In genomic region chr14:95294834-95295599, GRCh38 we compare ENCODE assay signal across 10 cellular contexts. TPM values are rescaled to one million over a fixed set of nuclear protein-coding genes. Genes with fewer than 3 reads are reported as not detected.
DNase-seq lines count a peak whose midpoint lies in the region; ATAC-seq, FAIRE-seq and TF ChIP-seq lines count a peak whose summit lies in the region.
"Had no signal": no experiment of that assay in that cellular context is flagged by ENCODE, and none has a peak within 500 bp of the region (broad histone marks: within the 10 kb centered on the region; RNA-seq: fewer than 3 reads in every experiment).

No MANE protein-coding gene starts in this region.

- no peak for TF ChIP-seq EP300 in HepG2 (IDR thresholded peaks at IDR 0.05; ENCODE audit: low read depth in 2 of 2, low read length in 2 of 2)
- no peak for TF ChIP-seq EP300 in HepG2 (CRISPR knock-in tag; IDR thresholded peaks at IDR 0.05; ENCODE audit: borderline replicate concordance)

- H3K36me3 Mint-ChIP-seq in osteocyte (ENCODE audit: unreplicated experiment), result no peaks in the 10 kb centered on the region

- TF ChIP-seq CTCF in AG10803 (conservative IDR thresholded peaks at IDR 0.05; ENCODE audit: low read length), result no peak
- TF ChIP-seq CTCF in brain microvascular endothelial cell (IDR thresholded peaks at IDR 0.05; ENCODE audit: low read depth, low read length, missing control alignments), result no peak
- no peak for TF ChIP-seq CTCF in HepG2 (CRISPR knock-in tag; IDR thresholded peaks at IDR 0.05)
- TF ChIP-seq CTCF in osteocyte (IDR thresholded peaks at IDR 0.05), result no peak
- TF ChIP-seq CTCF in spleen (IDR thresholded peaks at IDR 0.05 in 8 of 11, conservative IDR thresholded peaks at IDR 0.05 in 3 of 11), result no peak

- peaks cover 10% of the 10 kb centered on the region for H3K79me2 ChIP-seq in HepG2 (ENCODE audit: insufficient read depth, low read length)

- peaks cover 2% of the 10 kb centered on the region for H3K27me3 Mint-ChIP-seq in osteocyte (ENCODE audit: unreplicated experiment)

- H3K4me1 ChIP-seq in HepG2 (ENCODE audit: insufficient read depth, low read length) (peaks cover 77% of the 10 kb centered on the region), spleen (peaks cover 0 to 32% (median 15%) of the 10 kb centered on the region in 6 donors)

- H3K4me2 ChIP-seq in HepG2 (ENCODE audit: low read depth, low read length), result peak overlapping the region; percentile 80

- no peak for TF ChIP-seq RAD21 in HepG2 (CRISPR knock-in tag; IDR thresholded peaks at IDR 0.05)

- ATAC-seq in HepG2 (peak; percentile 67), left ventricle myocardium superior (no peak)

- H3K9me3 Mint-ChIP-seq in osteocyte (ENCODE audit: unreplicated experiment), result peaks cover 11% of the 10 kb centered on the region

- peak overlapping the region; percentile 52 for H3K9ac ChIP-seq in HepG2 (ENCODE audit: insufficient read depth, low read depth, low read length)

- POLR2A ChIA-PET in HepG2 (lab: Yijun Ruan, JAX), result interaction anchor here (0.9 to 1.3 kb wide), 5 partner anchors 20 to 137 kb away, joined by 3 to 6 read pairs (median 3); no protein-coding TSS in a partner anchor

- CTCF ChIA-PET in HepG2 (lab: Yijun Ruan, JAX; ENCODE audit: low intra/inter-chr PET ratio, low total read pairs), result no interaction called here

- no TSS peak for BruUV-seq in HepG2 (replicated peaks; lab: Mats Ljungman, UMichigan)

- peaks cover 17% of the 10 kb centered on the region for H3K4me1 Mint-ChIP-seq in osteocyte (ENCODE audit: unreplicated experiment)

- no peaks in the 10 kb centered on the region for H3K27me3 ChIP-seq in MG63
- no peaks in the 10 kb centered on the region for H3K27me3 ChIP-seq in brain microvascular endothelial cell (replicated peaks)
- no peaks in the 10 kb centered on the region for H3K27me3 ChIP-seq in HepG2 (ENCODE audit: control insufficient read depth in 1 of 2, insufficient read depth in 2 of 2, low read length in 2 of 2)
- H3K27me3 ChIP-seq in spleen (replicated peaks in 1 of 7), result peaks cover 0 to 20% (median 0%) of the 10 kb centered on the region in 7 donors

- no peak for FAIRE-seq in HepG2 (lab: Jason Lieb, UNC)
- FAIRE-seq: frontal cortex had no signal

- H4K20me1 ChIP-seq in HepG2 (ENCODE audit: insufficient read depth, low read length), result no peaks in the 10 kb centered on the region

- no peak overlapping the region for H2AFZ ChIP-seq in HepG2 (ENCODE audit: low read length)

- in situ Hi-C loops in brain microvascular endothelial cell (cut with HindIII; ENCODE audit: low pct_ligation_motif_present, low sequenced_read_pairs), result no loop called here
- in situ Hi-C loops in HepG2 (cut with HindIII; ENCODE audit: extremely low pct_ligation_motif_present, low pct_unique_long_range_greater_than_20kb), result no loop called here

- H3K4me3 Mint-ChIP-seq in osteocyte (ENCODE audit: unreplicated experiment), result no peak overlapping the region
- H3K4me3 Mint-ChIP-seq: brain had no signal

- no peak overlapping the region for H3K27ac Mint-ChIP-seq in osteocyte (ENCODE audit: unreplicated experiment)

- H3K4me3 ChIP-seq in AG10803 (ENCODE audit: low read length) (no peak overlapping the region), MG63 (no peak overlapping the region), brain microvascular endothelial cell (ENCODE audit: low read depth, low read length) (no peak overlapping the region), HepG2 (replicated peaks in 1 of 3; ENCODE audit: insufficient read depth in 1 of 3, low read depth in 2 of 3, low read length in 3 of 3) (peak overlapping the region in 2 of 3 experiments; percentile 2 to 55; a peak in 2 of 6 replicates), spleen (no peak overlapping the region)

- peak; percentile 17 for DNase-seq in AG10803 (ENCODE audit: low read depth)
- peak; percentile 59 for DNase-seq in MG63
- peak; percentile 32 for DNase-seq in brain microvascular endothelial cell
- DNase-seq in HepG2 (ENCODE audit: low spot score), result peak; percentile 39
- DNase-seq in osteocyte (ENCODE audit: extremely low spot score, unreplicated experiment), result no peak
- DNase-seq in OCI-M2 (lab: John Stamatoyannopoulos, UW; ENCODE audit: unreplicated experiment), result no peak
- no peak for DNase-seq in spleen
- no peak for DNase-seq in left ventricle myocardium superior

- H3K9me3 ChIP-seq in MG63 (no peaks in the 10 kb centered on the region), HepG2 (ENCODE audit: low read length) (no peaks in the 10 kb centered on the region), spleen (peaks cover 0 to 10% (median 0%) of the 10 kb centered on the region in 8 donors)

- intact Hi-C loops in HepG2 (cut with micrococcal nuclease; ENCODE audit: unreplicated experiment) (no loop called here), spleen (cut with DNase I; ENCODE audit: low total_unique reads) (no loop called here), left ventricle myocardium superior (cut with micrococcal nuclease) (no loop called here)

- H3K36me3 ChIP-seq in MG63 (no peaks in the 10 kb centered on the region), brain microvascular endothelial cell (replicated peaks) (no peaks in the 10 kb centered on the region), HepG2 (replicated peaks in 1 of 2; ENCODE audit: control insufficient read depth in 1 of 2, insufficient read depth in 2 of 2, low read length in 2 of 2) (no peaks in the 10 kb centered on the region), spleen (no peaks in the 10 kb centered on the region)

- WGBS in HepG2 (ENCODE audit: low lambda C conversion rate), result 37% methylated on average over 8 of the region's 9 CpGs
- 78 to 89% (median 84%) methylated on average over 9 of the region's 9 CpGs for WGBS in spleen, 5 donors

- H3K27ac ChIP-seq in brain microvascular endothelial cell (no peak overlapping the region), HepG2 (ENCODE audit: extremely low read length, insufficient read depth, low read length) (peak overlapping the region; percentile 73), spleen (no peak overlapping the region)

- TF ChIP-seq POLR2A in HepG2 (IDR thresholded peaks at IDR 0.05; ENCODE audit: insufficient read depth in 1 of 2, low read depth in 2 of 2, low read length in 2 of 2) (no peak), spleen (IDR thresholded peaks at IDR 0.05) (no peak)

TF ChIP-seq in HepG2, 621 proteins besides CTCF, POLR2A, EP300 and RAD21 (continues in another document):
- no peak for TF ChIP-seq NFE2 (CRISPR knock-in tag; IDR thresholded peaks at IDR 0.05)
- TF ChIP-seq MTA1 (CRISPR knock-in tag; IDR thresholded peaks at IDR 0.05; ENCODE audit: borderline replicate concordance), result 0 out of 2 replicates have a peak, but pooled peaks have one; percentile 10
- TF ChIP-seq SNAPC5 (CRISPR knock-in tag; IDR thresholded peaks at IDR 0.05; ENCODE audit: borderline replicate concordance), result no peak
- TF ChIP-seq ZNF296 (CRISPR knock-in tag; conservative IDR thresholded peaks at IDR 0.05), result no peak
- no peak for TF ChIP-seq FOXK2 (IDR thresholded peaks at IDR 0.05)
- TF ChIP-seq SNAI1 (CRISPR knock-in tag; IDR thresholded peaks at IDR 0.05; ENCODE audit: borderline replicate concordance), result 0 out of 2 replicates have a peak, but pooled peaks have one; percentile 58
- 0 out of 2 replicates have a peak, but pooled peaks have one; percentile 5 for TF ChIP-seq ZSCAN5A (CRISPR knock-in tag; IDR thresholded peaks at IDR 0.05; ENCODE audit: borderline replicate concordance)
- no peak for TF ChIP-seq ARNT2 (CRISPR knock-in tag; IDR thresholded peaks at IDR 0.05; ENCODE audit: low read depth)
- no peak for TF ChIP-seq HNRNPK (IDR thresholded peaks at IDR 0.05; ENCODE audit: low read depth, low read length, poor library complexity, severe bottlenecking)
- no peak for TF ChIP-seq SIN3A (IDR thresholded peaks at IDR 0.05; ENCODE audit: borderline replicate concordance, low read depth, low read length)

RNA-seq across cellular contexts. Expression of gene CLMN, which starts 24.7 kb away (rescaled TPM):
- 0.35 and 1.2 TPM in 2 replicates for total RNA-seq in MG63 (2014; rRNA removed; shearing (Covaris generic); ENCODE audit: low replicate concordance)
- 15.1 and 16.2 TPM in 2 replicates for total RNA-seq in HepG2 (2016; rRNA removed; fragmentation: Illumina TruSeq; extraction: Trizol)
- total RNA-seq in HepG2 (2016; cell fraction: cytosol; rRNA removed; fragmentation: Illumina TruSeq; extraction: Trizol; ENCODE audit: low read depth), result 4.4 and 5.9 TPM in 2 replicates
- 13.1 and 14.8 TPM in 2 replicates for total RNA-seq in HepG2 (2016; cell fraction: insoluble cytoplasmic fraction; rRNA removed; fragmentation: Illumina TruSeq; extraction: Trizol)
- 8.6 and 9.0 TPM in 2 replicates for total RNA-seq in HepG2 (2016; cell fraction: membrane; rRNA removed; fragmentation: Illumina TruSeq; extraction: Trizol)
- total RNA-seq in HepG2 (2016; cell fraction: nucleus; rRNA removed; fragmentation: Illumina TruSeq; extraction: Trizol), result 21.4 and 22.0 TPM in 2 replicates
- polyA plus RNA-seq in HepG2 (2011; rRNA removed), result 16.4 and 16.7 TPM in 2 replicates
- 5.7 and 6.9 TPM in 2 replicates for polyA plus RNA-seq in HepG2 (2011; cell fraction: cytosol; rRNA removed)
- 55.9 and 58.4 TPM in 2 replicates for polyA plus RNA-seq in HepG2 (2011; cell fraction: nucleus; rRNA removed)
- polyA plus RNA-seq in HepG2 (2012), result 12.5 and 17.3 TPM in 2 replicates
- 4.6 and 4.9 TPM in 2 replicates for polyA plus RNA-seq in HepG2 (2016; cell fraction: cytosol; fragmentation: Illumina TruSeq; extraction: Trizol; ENCODE audit: low read depth)
- polyA plus RNA-seq in HepG2 (2016; cell fraction: insoluble cytoplasmic fraction; fragmentation: Illumina TruSeq; extraction: Trizol; ENCODE audit: low read depth), result 10.5 and 11.4 TPM in 2 replicates
- polyA plus RNA-seq in HepG2 (2016; cell fraction: membrane; fragmentation: Illumina TruSeq; extraction: Trizol; ENCODE audit: low read depth), result 7.1 and 7.5 TPM in 2 replicates
- polyA plus RNA-seq in HepG2 (2016; cell fraction: nucleus; fragmentation: Illumina TruSeq; extraction: Trizol; ENCODE audit: insufficient read depth, low read depth), result 24.4 and 27.2 TPM in 2 replicates
- 0.51 and 12.1 TPM in 2 replicates for polyA minus RNA-seq in HepG2 (2011; rRNA and poly(A)+ RNA removed; ENCODE audit: low replicate concordance)
- 8.5 and 10.6 TPM in 2 replicates for polyA minus RNA-seq in HepG2 (2011; cell fraction: cytosol; rRNA and poly(A)+ RNA removed)
- 45.1 and 53.1 TPM in 2 replicates for polyA minus RNA-seq in HepG2 (2011; cell fraction: nucleus; rRNA and poly(A)+ RNA removed)
- 5.1 and 5.4 TPM in 2 replicates for total RNA-seq in osteocyte
- total RNA-seq in spleen, result 10 to 100 TPM; 13.3 to 21.4 (median 16.2) TPM
- polyA plus RNA-seq in spleen, result 1 to 10 TPM; 2.7 to 5.0 (median 4.7) TPM
- 8.9 TPM for total RNA-seq in left ventricle myocardium superior

Comparison
In these comparisons a context has a peak if more than half of its experiments do, and no peak if none do; other contexts are left out.
1. DNase-seq: peak in AG10803 (single experiment), MG63 (single experiment), brain microvascular endothelial cell (single experiment) and HepG2 (single experiment); none in osteocyte (single experiment), OCI-M2 (single experiment), spleen (single experiment) and left ventricle myocardium superior (single experiment).
2. H3K4me3 ChIP-seq: peak in HepG2 (2 of 3); none in AG10803 (single experiment), MG63 (single experiment), brain microvascular endothelial cell (single experiment) and spleen (0 of 8).